ENCODE assay signal across 31 cellular contexts in the genomic region with DNA sequence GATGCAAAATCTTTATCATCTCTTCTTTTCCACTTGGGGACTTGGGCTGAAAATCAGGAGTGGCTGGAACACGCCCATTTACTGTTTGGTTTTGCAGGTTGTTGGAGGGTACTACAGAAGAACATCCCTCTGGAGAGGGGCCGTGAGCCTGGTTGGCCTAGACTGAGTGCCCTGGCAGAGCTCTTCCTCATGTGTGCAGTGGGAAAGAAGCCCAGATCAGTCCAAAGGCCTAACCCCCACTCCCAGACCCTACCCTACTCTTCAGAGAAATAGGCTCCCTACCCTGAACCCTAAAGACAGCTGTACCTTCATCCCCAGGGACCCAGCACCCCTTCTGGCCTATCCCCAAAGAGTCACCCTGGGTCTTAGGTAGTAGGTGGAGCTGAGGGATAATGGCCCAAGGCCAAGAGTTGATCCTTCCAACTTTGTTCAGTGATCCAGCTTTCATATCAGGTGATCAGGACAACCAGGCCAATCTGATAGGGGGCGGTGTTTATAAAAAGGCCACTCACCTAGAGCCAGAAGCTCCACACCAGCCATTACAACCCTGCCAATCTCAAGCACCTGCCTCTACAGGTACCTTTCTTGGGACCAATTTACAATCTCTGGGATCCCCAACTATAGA. TPM values are rescaled to one million over a fixed set of nuclear protein-coding genes. Genes with fewer than 3 reads are reported as not detected.
"Had no signal": no experiment of that assay in that cellular context is flagged by ENCODE, and none has a peak within 500 bp of the region (broad histone marks: within the 10 kb centered on the region; RNA-seq: fewer than 3 reads in every experiment).

A gene with protein sequence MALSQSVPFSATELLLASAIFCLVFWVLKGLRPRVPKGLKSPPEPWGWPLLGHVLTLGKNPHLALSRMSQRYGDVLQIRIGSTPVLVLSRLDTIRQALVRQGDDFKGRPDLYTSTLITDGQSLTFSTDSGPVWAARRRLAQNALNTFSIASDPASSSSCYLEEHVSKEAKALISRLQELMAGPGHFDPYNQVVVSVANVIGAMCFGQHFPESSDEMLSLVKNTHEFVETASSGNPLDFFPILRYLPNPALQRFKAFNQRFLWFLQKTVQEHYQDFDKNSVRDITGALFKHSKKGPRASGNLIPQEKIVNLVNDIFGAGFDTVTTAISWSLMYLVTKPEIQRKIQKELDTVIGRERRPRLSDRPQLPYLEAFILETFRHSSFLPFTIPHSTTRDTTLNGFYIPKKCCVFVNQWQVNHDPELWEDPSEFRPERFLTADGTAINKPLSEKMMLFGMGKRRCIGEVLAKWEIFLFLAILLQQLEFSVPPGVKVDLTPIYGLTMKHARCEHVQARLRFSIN (plus strand): TSS at position 524 of the 625 bp plus-strand sequence. CDS start 894 bp downstream, outside the sequence.

- H3K9me3 Mint-ChIP-seq: mesothelial cell of epicardium; naive B cell; nephron; stimulated activated effector memory CD8-positive, alpha-beta T cell treated with anti-CD3 and anti-CD28 coated beads, Interleukin-12 subunit alpha, Interleukin-12 subunit beta, amount 100 ng/mL, for 72 hours; stimulated activated naive CD8-positive, alpha-beta T cell treated with anti-CD3 and anti-CD28 coated beads, Interleukin-15, amount 100 ng/mL, for 72 hours had no signal

- H3K4me2 ChIP-seq: hepatocyte had no signal

- H3K36me3 ChIP-seq: heart right ventricle, left lung, pancreas, prostate gland, sigmoid colon, spleen, transverse colon, upper lobe of left lung had no signal

- H3K4me3 Mint-ChIP-seq: mesothelial cell of epicardium; nephron; neural crest cell; stimulated activated effector memory CD8-positive, alpha-beta T cell treated with anti-CD3 and anti-CD28 coated beads, Interleukin-12 subunit alpha, Interleukin-12 subunit beta, amount 100 ng/mL, for 72 hours; stimulated activated naive CD8-positive, alpha-beta T cell treated with anti-CD3 and anti-CD28 coated beads, Interleukin-15, amount 100 ng/mL, for 72 hours had no signal

- H3K79me2 ChIP-seq: hepatocyte had no signal

- H3K4me1 ChIP-seq: heart right ventricle, left lung, pancreas, prostate gland, sigmoid colon, spleen, transverse colon, upper lobe of left lung had no signal

- H3K27ac ChIP-seq: heart right ventricle, hepatocyte, left lung, pancreas, prostate gland, sigmoid colon, spleen, transverse colon, upper lobe of left lung had no signal

- ATAC-seq: heart right ventricle; left cardiac atrium; left lung; pancreas; right cardiac atrium; stimulated activated effector memory CD8-positive, alpha-beta T cell treated with anti-CD3 and anti-CD28 coated beads, Interleukin-12 subunit alpha, Interleukin-12 subunit beta, amount 100 ng/mL, for 72 hours; stimulated activated naive CD8-positive, alpha-beta T cell treated with anti-CD3 and anti-CD28 coated beads, Interleukin-15, amount 100 ng/mL, for 72 hours had no signal

- H3K27me3 Mint-ChIP-seq: stimulated activated naive CD8-positive, alpha-beta T cell treated with anti-CD3 and anti-CD28 coated beads, Interleukin-15, amount 100 ng/mL, for 72 hours had no signal

- H3K27me3 ChIP-seq: heart right ventricle, hepatocyte, left lung, pancreas, sigmoid colon, spleen, transverse colon, upper lobe of left lung had no signal

- H3K4me3 ChIP-seq: heart right ventricle, hepatocyte, left lung, lung, pancreas, prostate gland, sigmoid colon, spleen, transverse colon, upper lobe of left lung had no signal

- H3K4me1 Mint-ChIP-seq: naive B cell; neural crest cell; stimulated activated effector memory CD8-positive, alpha-beta T cell treated with anti-CD3 and anti-CD28 coated beads, Interleukin-12 subunit alpha, Interleukin-12 subunit beta, amount 100 ng/mL, for 72 hours had no signal

- H3K27ac Mint-ChIP-seq: mesothelial cell of epicardium; naive B cell; nephron; stimulated activated effector memory CD8-positive, alpha-beta T cell treated with anti-CD3 and anti-CD28 coated beads, Interleukin-12 subunit alpha, Interleukin-12 subunit beta, amount 100 ng/mL, for 72 hours; stimulated activated naive CD8-positive, alpha-beta T cell treated with anti-CD3 and anti-CD28 coated beads, Interleukin-15, amount 100 ng/mL, for 72 hours had no signal

- H3K9me3 ChIP-seq: heart right ventricle, left lung, pancreas, prostate gland, sigmoid colon, spleen, transverse colon, upper lobe of left lung had no signal

- DNase-seq: heart right ventricle; kidney glomerular epithelial cell; left cardiac atrium; left lung; mesendoderm; naive B cell; nucleus accumbens; pancreas; posterior cingulate gyrus; retina; right cardiac atrium; sigmoid colon; small intestine; spleen; stimulated activated CD4-positive, alpha-beta T cell treated with anti-CD3 and anti-CD28 coated beads, Interleukin-4, amount 100 ng/mL, for 24 hours; stimulated activated naive CD4-positive, alpha-beta T cell; stimulated activated naive CD8-positive, alpha-beta T cell treated with anti-CD3 and anti-CD28 coated beads, Interleukin-15, amount 100 ng/mL, for 72 hours; substantia nigra; transverse colon; upper lobe of left lung had no signal

- H2AFZ ChIP-seq: hepatocyte had no signal

- H3K36me3 Mint-ChIP-seq: mesothelial cell of epicardium; naive B cell; stimulated activated effector memory CD8-positive, alpha-beta T cell treated with anti-CD3 and anti-CD28 coated beads, Interleukin-12 subunit alpha, Interleukin-12 subunit beta, amount 100 ng/mL, for 72 hours had no signal

RNA-seq across cellular contexts. Expression of the gene that starts here (rescaled TPM):
- total RNA-seq: hepatocyte, lower leg skin, mesothelial cell of epicardium, mononuclear cell, neural crest cell, osteoblast, right cardiac atrium, sigmoid colon, spleen, temporal lobe, transverse colon had no signal
